ENCODE assay signal across 1 cellular context in the genomic region with DNA sequence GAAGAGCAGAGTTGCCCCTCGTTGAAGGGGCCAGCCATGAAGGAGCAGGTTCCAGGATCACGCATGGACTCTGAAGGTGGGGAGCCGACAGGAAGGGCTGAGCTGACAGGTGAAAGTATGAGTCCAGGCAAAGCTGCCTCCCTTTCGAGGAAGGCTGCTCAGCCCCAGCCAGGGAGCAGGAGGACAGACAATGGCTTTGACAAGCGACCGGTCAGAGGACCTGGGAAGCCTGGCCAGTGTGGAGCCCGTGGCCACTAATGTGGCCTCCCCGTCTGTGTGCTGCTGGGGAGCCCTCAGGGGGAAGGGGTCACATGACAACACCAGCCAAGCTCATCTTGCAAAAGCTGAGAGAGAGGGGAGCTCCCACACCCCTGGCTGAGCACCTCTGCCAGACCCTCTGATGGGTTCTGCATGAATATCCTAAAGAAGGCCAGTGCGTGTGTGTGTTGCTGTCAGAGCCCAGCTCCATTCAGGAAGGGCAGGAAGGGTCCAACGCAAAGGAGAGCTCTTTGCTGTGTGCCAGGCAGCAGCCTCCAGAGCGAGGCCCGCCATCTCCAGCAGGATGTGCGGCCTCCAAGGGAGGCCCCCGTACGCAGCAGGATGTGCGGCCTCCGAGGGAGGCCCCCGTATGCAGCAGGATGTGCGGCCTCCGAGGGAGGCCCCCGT.
TF ChIP-seq lines count a peak whose summit lies in the region.

No MANE protein-coding gene starts in this region.

TF ChIP-seq in IMR-90, 13 proteins besides CTCF, POLR2A, EP300 and RAD21:
- TF ChIP-seq NFE2L2 (IDR thresholded peaks at IDR 0.05; ENCODE audit: low read depth, low read length) (no peak), USF2 (IDR thresholded peaks at IDR 0.05; ENCODE audit: low read depth, low read length) (no peak), MAFK (IDR thresholded peaks at IDR 0.05; ENCODE audit: low read depth, low read length) (no peak), ELK1 (IDR thresholded peaks at IDR 0.05; ENCODE audit: borderline replicate concordance, low read depth, low read length) (no peak), FOS (IDR thresholded peaks at IDR 0.05; ENCODE audit: low read depth, low read length) (no peak), SMC3 (IDR thresholded peaks at IDR 0.05; ENCODE audit: low read depth, low read length) (no peak), BHLHE40 (IDR thresholded peaks at IDR 0.05; ENCODE audit: low read depth, low read length) (no peak)
